ENCODE assay signal across 10 cellular contexts in the genomic region with DNA sequence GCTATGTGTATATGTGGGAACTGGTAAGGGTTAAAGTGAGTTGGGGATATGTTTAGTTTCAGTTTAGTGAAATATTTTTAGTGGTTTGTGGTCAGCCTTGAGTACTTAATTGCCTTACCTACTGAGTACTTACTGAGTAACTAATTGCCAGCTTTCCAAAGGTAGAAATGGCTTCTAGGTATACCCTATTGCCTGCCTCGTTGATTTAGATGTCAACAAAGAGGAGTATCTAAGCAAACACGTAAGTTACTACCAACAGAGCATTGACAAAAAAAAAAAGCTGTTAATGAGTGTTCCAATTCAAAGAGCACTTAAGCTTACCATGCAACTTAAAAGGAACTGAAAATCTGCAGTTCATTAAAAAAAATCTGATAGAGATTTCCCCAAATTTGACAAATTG. TPM values are rescaled to one million over a fixed set of nuclear protein-coding genes. Genes with fewer than 3 reads are reported as not detected.
DNase-seq lines count a peak whose midpoint lies in the region; ATAC-seq and TF ChIP-seq lines count a peak whose summit lies in the region.
"Had no signal": no experiment of that assay in that cellular context is flagged by ENCODE, and none has a peak within 500 bp of the region (broad histone marks: within the 10 kb centered on the region; RNA-seq: fewer than 3 reads in every experiment).

No MANE protein-coding gene starts in this region.

- no peaks in the 10 kb centered on the region for H3K27me3 ChIP-seq in effector memory CD4-positive, alpha-beta T cell (replicated peaks; ENCODE audit: control insufficient read depth, insufficient read depth, low read length, poor library complexity, severe bottlenecking)

- no peak overlapping the region for H3K4me3 ChIP-seq in effector memory CD4-positive, alpha-beta T cell (ENCODE audit: insufficient read depth, low read depth, low read length, poor library complexity, severe bottlenecking)

- H3K27me3 Mint-ChIP-seq in endothelial cell (ENCODE audit: unreplicated experiment) = no peaks in the 10 kb centered on the region

- no peaks in the 10 kb centered on the region for H3K4me1 Mint-ChIP-seq in endothelial cell (ENCODE audit: unreplicated experiment)

- H3K36me3 Mint-ChIP-seq in endothelial cell (ENCODE audit: low read depth, unreplicated experiment) = no peaks in the 10 kb centered on the region

- H3K36me3 ChIP-seq in effector memory CD4-positive, alpha-beta T cell (ENCODE audit: control insufficient read depth, insufficient read depth, low read length) = no peaks in the 10 kb centered on the region

- H3K9me3 ChIP-seq in effector memory CD4-positive, alpha-beta T cell (ENCODE audit: control insufficient read depth, low read length) = no peaks in the 10 kb centered on the region

- H3K9me3 Mint-ChIP-seq in endothelial cell (ENCODE audit: unreplicated experiment) = no peaks in the 10 kb centered on the region

- DNase-seq in DMS79 (lab: John Stamatoyannopoulos, UW) (peak; percentile 33), NCI-H69 (lab: John Stamatoyannopoulos, UW) (peak; percentile 30), ecto neural progenitor cell (ENCODE audit: low spot score) (no peak), endothelial cell (ENCODE audit: low spot score) (no peak)
- DNase-seq in effector memory CD4-positive, alpha-beta T cell = no peak
- DNase-seq in activated CD4-positive, alpha-beta T cell treated with anti-CD3 and anti-CD28 coated beads, Interleukin-2, amount 50 U/mL, for 48 hours = no peak
- DNase-seq: activated naive CD4-positive, alpha-beta T cell had no signal

- H3K4me3 Mint-ChIP-seq in endothelial cell (ENCODE audit: unreplicated experiment) = no peak overlapping the region

- no peak overlapping the region for H3K27ac Mint-ChIP-seq in endothelial cell (ENCODE audit: unreplicated experiment)

- no peaks in the 10 kb centered on the region for H3K4me1 ChIP-seq in effector memory CD4-positive, alpha-beta T cell (ENCODE audit: control insufficient read depth, insufficient read depth, low read length, poor library complexity, severe bottlenecking)

- no peak for TF ChIP-seq CTCF in endothelial cell (IDR thresholded peaks at IDR 0.05; ENCODE audit: unreplicated experiment)

- H3K27ac ChIP-seq in effector memory CD4-positive, alpha-beta T cell (ENCODE audit: insufficient read depth, low read length, poor library complexity, severe bottlenecking) = no peak overlapping the region

- ATAC-seq in GM19324 (IDR thresholded peaks at IDR 0.05; ENCODE audit: low FRiP score, unreplicated experiment) (peak; percentile 91), HG02973 (IDR thresholded peaks at IDR 0.05; ENCODE audit: unreplicated experiment) (peak; percentile 97)

RNA-seq across cellular contexts. Expression of gene ATP10B, which starts 8.8 kb away (rescaled TPM):
- total RNA-seq in endothelial cell (ENCODE audit: unreplicated experiment) = not detected
- total RNA-seq: myocyte had no signal

Comparison
In these comparisons a context has a peak if more than half of its experiments do, and no peak if none do; other contexts are left out.
1. DNase-seq: peak in DMS79 (single experiment) and NCI-H69 (single experiment); none in effector memory CD4-positive, alpha-beta T cell (0 of 3), ecto neural progenitor cell (single experiment), endothelial cell (single experiment) and activated CD4-positive, alpha-beta T cell treated with anti-CD3 and anti-CD28 coated beads, Interleukin-2, amount 50 U/mL, for 48 hours (0 of 2).